Comparison of ENCODE assay signal across 21 cellular contexts in genomic region chr6:148868901-148869300, GRCh38.
DNase-seq lines count a peak whose midpoint lies in the region; ATAC-seq and TF ChIP-seq lines count a peak whose summit lies in the region.
"Had no signal": no experiment of that assay in that cellular context is flagged by ENCODE, and none has a peak within 500 bp of the region (broad histone marks: within the 10 kb centered on the region; RNA-seq: fewer than 3 reads in every experiment).

No MANE protein-coding gene starts in this region.

- no peaks in the 10 kb centered on the region for H3K9me3 Mint-ChIP-seq in MCF 10A (ENCODE audit: unreplicated experiment)
- H3K9me3 Mint-ChIP-seq: memory B cell; T-helper 2 cell treated with Interferon-gamma antibody and Interleukin-4, amounts not matched to agents 5 μg/mL and 100 μg/mL, for 36 hours had no signal

- H3K27me3 ChIP-seq in breast epithelium, result no peaks in the 10 kb centered on the region
- H3K27me3 ChIP-seq in esophagus muscularis mucosa, result no peaks in the 10 kb centered on the region
- no peaks in the 10 kb centered on the region for H3K27me3 ChIP-seq in skeletal muscle satellite cell (ENCODE audit: control insufficient read depth, insufficient read depth, low read length)
- H3K27me3 ChIP-seq: vagina had no signal

- H3K4me3 ChIP-seq in breast epithelium (no peak overlapping the region), esophagus muscularis mucosa (no peak overlapping the region), skeletal muscle satellite cell (ENCODE audit: low read length) (no peak overlapping the region)
- H3K4me3 ChIP-seq: vagina had no signal

- peaks cover 46% of the 10 kb centered on the region for H3K4me1 Mint-ChIP-seq in MCF 10A (ENCODE audit: insufficient read depth, unreplicated experiment)

- H3K9me3 ChIP-seq in breast epithelium, result no peaks in the 10 kb centered on the region
- H3K9me3 ChIP-seq in esophagus muscularis mucosa, result no peaks in the 10 kb centered on the region
- H3K9me3 ChIP-seq in skeletal muscle satellite cell (replicated peaks; ENCODE audit: low read length), result no peaks in the 10 kb centered on the region
- H3K9me3 ChIP-seq: vagina had no signal

- CTCF ChIA-PET in MCF 10A (lab: Yijun Ruan, JAX), result no interaction called here

- H3K27ac Mint-ChIP-seq in MCF 10A (ENCODE audit: low read depth, unreplicated experiment), result no peak overlapping the region
- H3K27ac Mint-ChIP-seq: CD4-positive, CD25-positive, alpha-beta regulatory T cell; naive thymus-derived CD4-positive, alpha-beta T cell; T-helper 2 cell treated with Interferon-gamma antibody and Interleukin-4, amounts not matched to agents 5 μg/mL and 100 μg/mL, for 36 hours had no signal

- WGBS in esophagus muscularis mucosa, result 56% methylated on average over 2 of the region's 2 CpGs

- H3K27me3 Mint-ChIP-seq in MCF 10A (ENCODE audit: insufficient read depth, unreplicated experiment), result no peaks in the 10 kb centered on the region
- H3K27me3 Mint-ChIP-seq: CD4-positive, CD25-positive, alpha-beta regulatory T cell; memory B cell had no signal

- H3K4me1 ChIP-seq in breast epithelium, result no peaks in the 10 kb centered on the region
- peaks cover 11 to 50% (median 41%) of the 10 kb centered on the region in 4 donors for H3K4me1 ChIP-seq in esophagus muscularis mucosa
- peaks cover 37% of the 10 kb centered on the region for H3K4me1 ChIP-seq in skeletal muscle satellite cell (ENCODE audit: control insufficient read depth, insufficient read depth, low read length)

- H3K27ac ChIP-seq in breast epithelium, result no peak overlapping the region
- peak overlapping the region in 3 of 4 donors; percentile 39 to 45 (median 44) for H3K27ac ChIP-seq in esophagus muscularis mucosa (replicated peaks in 1 of 4)
- H3K27ac ChIP-seq: HL-60, vagina had no signal

- intact Hi-C loops in MCF 10A (cut with micrococcal nuclease) (loop anchor here (5.0 kb wide), 1 partner anchor 78 kb away; no protein-coding TSS in a partner anchor), breast epithelium (cut with DNase I; ENCODE audit: low total_unique reads) (no loop called here), esophagus muscularis mucosa (cut with DNase I) (no loop called here)

- ATAC-seq in SK-N-SH treated with all-trans-retinoic acid at 6 μM for 48 hours (peak; percentile 53), GM19324 (IDR thresholded peaks at IDR 0.05; ENCODE audit: low FRiP score, unreplicated experiment) (no peak)
- ATAC-seq: naive thymus-derived CD4-positive, alpha-beta T cell had no signal

- DNase-seq in MCF 10A (ENCODE audit: unreplicated experiment), result no peak
- no peak for DNase-seq in breast epithelium (ENCODE audit: low spot score in 2 of 2)
- DNase-seq in esophagus muscularis mucosa (ENCODE audit: extremely low spot score), result no peak
- DNase-seq in cerebellar nuclear complex (lab: John Stamatoyannopoulos, UW), result no peak
- no peak for DNase-seq in NCI-H1436 treated with DMSO at 0.1 percent for 48 hours (lab: John Stamatoyannopoulos, UW)
- DNase-seq: activated effector memory CD4-positive, alpha-beta T cell treated with anti-CD3 and anti-CD28 coated beads, Interleukin-2, amount 50 U/mL, for 16 hours; CD4-positive, CD25-positive, alpha-beta regulatory T cell; DMS153; hippocampal formation; kidney glomerular epithelial cell; naive thymus-derived CD4-positive, alpha-beta T cell; NCI-H1694; NCI-H774; stimulated activated CD4-positive, alpha-beta T cell treated with anti-CD3 and anti-CD28 coated beads, Interleukin-12 subunit alpha, Interleukin-12 subunit beta, amount 100 ng/mL, for 4 hours had no signal

- H3K9ac ChIP-seq in skeletal muscle satellite cell (ENCODE audit: low read depth, low read length), result peak overlapping the region; percentile 3

- H3K36me3 ChIP-seq in breast epithelium (no peaks in the 10 kb centered on the region), esophagus muscularis mucosa (no peaks in the 10 kb centered on the region), skeletal muscle satellite cell (ENCODE audit: insufficient read depth, low read length) (no peaks in the 10 kb centered on the region)
- H3K36me3 ChIP-seq: vagina had no signal

- H3K4me2 ChIP-seq in skeletal muscle satellite cell (ENCODE audit: low read length), result peak overlapping the region; percentile 51

- no peak for TF ChIP-seq EP300 in esophagus muscularis mucosa (IDR thresholded peaks at IDR 0.05)

- POLR2A ChIA-PET in MCF 10A (lab: Yijun Ruan, JAX), result no interaction called here

- no peaks in the 10 kb centered on the region for H3K36me3 Mint-ChIP-seq in MCF 10A (ENCODE audit: insufficient read depth, unreplicated experiment)
- H3K36me3 Mint-ChIP-seq: CD4-positive, CD25-positive, alpha-beta regulatory T cell; naive thymus-derived CD4-positive, alpha-beta T cell had no signal

- TF ChIP-seq CTCF in MCF 10A (IDR thresholded peaks at IDR 0.05; ENCODE audit: unreplicated experiment) (no peak), breast epithelium (IDR thresholded peaks at IDR 0.05) (no peak), esophagus muscularis mucosa (IDR thresholded peaks at IDR 0.05) (no peak)

- BruUV-seq in MCF 10A (replicated peaks; lab: Mats Ljungman, UMichigan), result no TSS peak

- H3K4me3 Mint-ChIP-seq in MCF 10A (ENCODE audit: unreplicated experiment), result peak overlapping the region; percentile 16
- H3K4me3 Mint-ChIP-seq: CD4-positive, CD25-positive, alpha-beta regulatory T cell; memory B cell; naive thymus-derived CD4-positive, alpha-beta T cell; T-helper 2 cell treated with Interferon-gamma antibody and Interleukin-4, amounts not matched to agents 5 μg/mL and 100 μg/mL, for 36 hours had no signal

- no peak for TF ChIP-seq POLR2A in breast epithelium (IDR thresholded peaks at IDR 0.05)
- no peak for TF ChIP-seq POLR2A in esophagus muscularis mucosa (IDR thresholded peaks at IDR 0.05; ENCODE audit: low read depth)

TF ChIP-seq in SK-N-SH treated with all-trans-retinoic acid at 6 μM for 48 hours, 23 proteins besides CTCF, POLR2A, EP300 and RAD21:
- no peak for TF ChIP-seq ZFP30 (CRISPR knock-in tag; IDR thresholded peaks at IDR 0.05)

Comparison
In these comparisons a context has a peak if more than half of its experiments do, and no peak if none do; other contexts are left out.
1. H3K27ac ChIP-seq: peak in esophagus muscularis mucosa (3 of 4); none in breast epithelium (0 of 2).